8 cellular contexts compared by ENCODE assay signal in genomic region chr1:183634429-183635065, GRCh38. TPM values are rescaled to one million over a fixed set of nuclear protein-coding genes. Genes with fewer than 3 reads are reported as not detected.
DNase-seq lines count a peak whose midpoint lies in the region; ATAC-seq and TF ChIP-seq lines count a peak whose summit lies in the region.

No MANE protein-coding gene starts in this region.

- intact Hi-C loops in prostate gland (cut with DNase I) = loop anchor here (5.0 to 10.0 kb wide), 2 partner anchors 162 to 400 kb away; partner anchors contain the start of genes COLGALT2 and SMG7

- H3K4me1 ChIP-seq in OCI-LY3 (ENCODE audit: low read length) = peaks cover 36% of the 10 kb centered on the region
- H3K4me1 ChIP-seq in prostate gland (replicated peaks) = no peaks in the 10 kb centered on the region

- H3K4me2 ChIP-seq in OCI-LY3 (ENCODE audit: low read length) = peak overlapping the region; percentile 86

- WGBS in prostate gland = 3% methylated on average over 10 of the region's 10 CpGs

- peak overlapping the region; percentile 87 for H3K4me3 ChIP-seq in OCI-LY3 (ENCODE audit: low read length)
- H3K4me3 ChIP-seq in epithelial cell of proximal tubule (ENCODE audit: low read depth, low read length) = peak overlapping the region; percentile 75
- H3K4me3 ChIP-seq in prostate gland = peak overlapping the region; percentile 83 to 93

- no peaks in the 10 kb centered on the region for H3K9me3 ChIP-seq in OCI-LY3 (ENCODE audit: insufficient read depth, low read length)
- no peaks in the 10 kb centered on the region for H3K9me3 ChIP-seq in prostate gland

- H3K79me2 ChIP-seq in OCI-LY3 (ENCODE audit: low read length) = peaks cover 60% of the 10 kb centered on the region

- H3K27ac ChIP-seq in OCI-LY3 (ENCODE audit: low read length) (peak overlapping the region; percentile 94), prostate gland (peak overlapping the region; percentile 87 to 90)

- no peak overlapping the region for H2AFZ ChIP-seq in OCI-LY3 (ENCODE audit: low read depth, low read length)

- H3K27me3 ChIP-seq in OCI-LY3 (ENCODE audit: low read depth, low read length) (no peaks in the 10 kb centered on the region; the same call in 1 of the 2 replicates), prostate gland (replicated peaks; ENCODE audit: insufficient read depth) (no peaks in the 10 kb centered on the region)

- TF ChIP-seq CTCF in GM10266 (IDR thresholded peaks at IDR 0.05; ENCODE audit: control insufficient read depth, insufficient read depth, low read depth, missing control alignments) = no peak
- no peak for TF ChIP-seq CTCF in OCI-LY3 (IDR thresholded peaks at IDR 0.05; ENCODE audit: low read depth, low read length)
- no peak for TF ChIP-seq CTCF in epithelial cell of proximal tubule (conservative IDR thresholded peaks at IDR 0.05; ENCODE audit: low read depth, low read length)
- TF ChIP-seq CTCF in prostate gland (IDR thresholded peaks at IDR 0.05) = no peak

- ATAC-seq in HG03139 (IDR thresholded peaks at IDR 0.05; ENCODE audit: unreplicated experiment) = no peak

- no peak for TF ChIP-seq POLR2A in prostate gland (IDR thresholded peaks at IDR 0.05)

- DNase-seq in GM10266 (ENCODE audit: extremely low spot score) (peak; percentile 21), epithelial cell of proximal tubule (ENCODE audit: low read depth) (no peak), prostate gland (ENCODE audit: low spot score) (no peak), HK-2 (ENCODE audit: unreplicated experiment) (no peak), mucosa of gallbladder (ENCODE audit: low spot score) (no peak), NCI-H1105 treated with DMSO at 0.1 percent for 48 hours (lab: John Stamatoyannopoulos, UW) (no peak)

- peaks cover 39% of the 10 kb centered on the region for H3K36me3 ChIP-seq in OCI-LY3 (replicated peaks; ENCODE audit: low read depth, low read length)
- no peaks in the 10 kb centered on the region for H3K36me3 ChIP-seq in prostate gland

- H4K20me1 ChIP-seq in OCI-LY3 (ENCODE audit: insufficient read depth, low read length) = peaks cover 38% of the 10 kb centered on the region

- H3K9ac ChIP-seq in OCI-LY3 (ENCODE audit: low read length) = peak overlapping the region; percentile 98

RNA-seq across cellular contexts. Expression of gene ARPC5, which starts 1.0 kb away (rescaled TPM):
- 94.4 and 127 TPM in 2 replicates for total RNA-seq in epithelial cell of proximal tubule
- 10 to 100 TPM; 62.9 to 92.8 TPM for total RNA-seq in prostate gland
- 108 TPM for total RNA-seq in mucosa of gallbladder

RNA-seq across cellular contexts. Expression of gene APOBEC4, which starts 18.6 kb away (rescaled TPM):
- total RNA-seq in epithelial cell of proximal tubule = not detected in 2 replicates
- total RNA-seq in prostate gland = under 1 TPM in 1 of 2 donors, not detected in 1; 0.34 TPM
- total RNA-seq in mucosa of gallbladder = not detected

RNA-seq across cellular contexts. Expression of gene NCF2, which starts 44.3 kb away (rescaled TPM):
- total RNA-seq in epithelial cell of proximal tubule (25.6 and 32.0 TPM in 2 replicates), prostate gland (1 to 10 TPM; 2.1 to 5.6 TPM), mucosa of gallbladder (9.6 TPM)
